ENCODE assay signal across 19 cellular contexts in the genomic region with DNA sequence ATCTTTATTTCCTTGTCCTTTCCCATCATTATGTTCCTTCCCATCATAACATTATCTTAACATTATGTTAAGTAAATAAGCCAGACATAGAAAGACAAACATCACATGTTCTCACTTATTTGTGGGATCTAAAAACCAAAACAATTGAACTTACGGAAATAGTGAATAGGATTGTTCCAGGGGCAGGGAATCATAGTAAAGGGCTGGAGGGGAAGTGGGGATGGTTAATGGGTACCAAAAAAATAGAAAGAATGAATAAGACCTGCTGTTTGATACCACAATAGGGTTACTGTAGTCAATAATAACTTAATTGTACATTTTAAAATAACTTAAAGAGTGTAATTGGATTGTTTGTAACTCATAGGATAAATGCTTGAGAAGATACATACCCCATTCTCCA.
"Had no signal": no experiment of that assay in that cellular context is flagged by ENCODE, and none has a peak within 500 bp of the region (broad histone marks: within the 10 kb centered on the region; RNA-seq: fewer than 3 reads in every experiment).

No MANE protein-coding gene starts in this region.

- H3K4me1 Mint-ChIP-seq: endodermal cell had no signal

- H3K9me3 Mint-ChIP-seq: endodermal cell; mesothelial cell of epicardium; natural killer cell; stimulated activated naive B cell treated with anti-CD40 and anti-IgM and Interleukin-4, amounts not matched to agents 10 μg/mL and 1 μg/mL and 100 μg/mL, for 72 hours had no signal

- DNase-seq: activated CD4-positive, alpha-beta T cell treated with anti-CD3 and anti-CD28 coated beads for 1 hour; activated CD4-positive, alpha-beta T cell treated with anti-CD3 and anti-CD28 coated beads, Interleukin-2, amount 50 U/mL, for 4 hours; activated effector memory CD4-positive, alpha-beta T cell treated with Interleukin-2 at 50 U/mL for 16 hours; anterior cingulate cortex; body of pancreas; cortex of kidney; endodermal cell; natural killer cell; SJCRH30; stimulated activated CD4-positive, alpha-beta T cell treated with anti-CD3 and anti-CD28 coated beads, Interleukin-2, amount 100 ng/mL, for 48 hours; stimulated activated CD8-positive, alpha-beta memory T cell treated with anti-CD3 and anti-CD28 coated beads, Interleukin-4, amount 100 ng/mL, for 48 hours; stimulated activated naive B cell treated with anti-CD40 and anti-IgM and Interleukin-4, amounts not matched to agents 10 μg/mL and 1 μg/mL and 100 μg/mL, for 72 hours; T-helper 9 cell; upper lobe of left lung had no signal

- H3K36me3 Mint-ChIP-seq: mesothelial cell of epicardium, natural killer cell had no signal

- H3K9me3 ChIP-seq: body of pancreas, prostate gland, upper lobe of left lung had no signal

- H3K4me3 ChIP-seq: body of pancreas, cardiac muscle cell, lung, prostate gland, SJCRH30, upper lobe of left lung had no signal

- H3K27me3 Mint-ChIP-seq: stimulated activated naive B cell treated with anti-CD40 and anti-IgM and Interleukin-4, amounts not matched to agents 10 μg/mL and 1 μg/mL and 100 μg/mL, for 72 hours had no signal

- H3K4me3 Mint-ChIP-seq: endodermal cell; mesothelial cell of epicardium; natural killer cell; stimulated activated naive B cell treated with anti-CD40 and anti-IgM and Interleukin-4, amounts not matched to agents 10 μg/mL and 1 μg/mL and 100 μg/mL, for 72 hours had no signal

- H3K27ac Mint-ChIP-seq: endodermal cell; mesothelial cell of epicardium; natural killer cell; stimulated activated naive B cell treated with anti-CD40 and anti-IgM and Interleukin-4, amounts not matched to agents 10 μg/mL and 1 μg/mL and 100 μg/mL, for 72 hours had no signal

- H3K27ac ChIP-seq: body of pancreas, cardiac muscle cell, prostate gland, SJCRH30, upper lobe of left lung had no signal

- ATAC-seq: body of pancreas; left lobe of liver; natural killer cell; stimulated activated naive B cell treated with anti-CD40 and anti-IgM and Interleukin-4, amounts not matched to agents 10 μg/mL and 1 μg/mL and 100 μg/mL, for 72 hours had no signal

- H3K4me1 ChIP-seq: body of pancreas, prostate gland had no signal

- H3K27me3 ChIP-seq: SJCRH30, upper lobe of left lung had no signal

- H3K36me3 ChIP-seq: cardiac muscle cell, prostate gland, SJCRH30, upper lobe of left lung had no signal
